1 cellular context compared by ENCODE assay signal in the genomic region with DNA sequence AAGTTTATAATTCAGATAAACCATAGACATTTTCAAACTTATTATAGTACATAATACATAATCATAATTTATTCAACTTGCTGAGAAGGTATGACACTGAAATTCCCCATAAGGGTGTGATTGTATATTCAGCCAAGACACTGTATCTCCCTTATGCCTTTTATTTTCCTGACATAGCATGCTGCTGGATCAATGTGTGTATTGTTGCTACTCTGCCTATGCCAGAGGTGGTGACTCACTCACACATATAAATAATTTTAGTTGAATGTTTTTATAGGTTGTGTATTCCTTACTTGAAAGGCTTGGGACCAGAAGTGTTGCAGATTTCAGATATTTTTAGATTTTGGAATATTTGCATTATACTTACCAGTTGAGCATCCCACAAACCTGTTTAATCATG.
TF ChIP-seq lines count a peak whose summit lies in the region.

No MANE protein-coding gene starts in this region.

TF ChIP-seq in IMR-90, 13 proteins besides CTCF, POLR2A, EP300 and RAD21 (continued from another document):
- TF ChIP-seq, protein P1, sequence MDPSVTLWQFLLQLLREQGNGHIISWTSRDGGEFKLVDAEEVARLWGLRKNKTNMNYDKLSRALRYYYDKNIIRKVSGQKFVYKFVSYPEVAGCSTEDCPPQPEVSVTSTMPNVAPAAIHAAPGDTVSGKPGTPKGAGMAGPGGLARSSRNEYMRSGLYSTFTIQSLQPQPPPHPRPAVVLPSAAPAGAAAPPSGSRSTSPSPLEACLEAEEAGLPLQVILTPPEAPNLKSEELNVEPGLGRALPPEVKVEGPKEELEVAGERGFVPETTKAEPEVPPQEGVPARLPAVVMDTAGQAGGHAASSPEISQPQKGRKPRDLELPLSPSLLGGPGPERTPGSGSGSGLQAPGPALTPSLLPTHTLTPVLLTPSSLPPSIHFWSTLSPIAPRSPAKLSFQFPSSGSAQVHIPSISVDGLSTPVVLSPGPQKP (IDR thresholded peaks at IDR 0.05; ENCODE audit: borderline replicate concordance, low read depth, low read length), result no peak
